2 cellular contexts compared by ENCODE assay signal in the genomic region with DNA sequence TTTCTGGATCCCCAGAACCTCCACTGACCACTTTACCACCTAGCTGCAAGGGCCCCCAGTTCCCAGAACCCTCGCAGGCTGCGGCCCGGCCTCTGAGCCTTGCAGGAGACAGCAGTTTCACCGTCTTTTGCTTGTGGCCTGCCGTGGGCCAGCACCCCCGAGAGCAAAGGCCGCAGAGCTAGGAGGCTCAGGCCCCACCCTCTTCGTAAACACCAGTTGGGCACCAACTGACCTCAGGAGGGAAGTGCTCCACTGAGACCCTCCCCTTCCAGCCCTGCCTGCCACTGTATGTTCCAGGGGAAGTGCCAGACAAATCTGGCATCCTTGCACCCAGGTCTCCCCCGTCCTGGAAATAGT.
TF ChIP-seq lines count a peak whose summit lies in the region.

No MANE protein-coding gene starts in this region.

TF ChIP-seq in IMR-90, 13 proteins besides CTCF, POLR2A, EP300 and RAD21:
- TF ChIP-seq BHLHE40 (IDR thresholded peaks at IDR 0.05; ENCODE audit: low read depth, low read length) (no peak), RCOR1 (IDR thresholded peaks at IDR 0.05; ENCODE audit: insufficient replicate concordance, low read length) (no peak), SMC3 (IDR thresholded peaks at IDR 0.05; ENCODE audit: low read depth, low read length) (no peak), CEBPB (IDR thresholded peaks at IDR 0.05; ENCODE audit: low read depth, low read length) (no peak), FOS (IDR thresholded peaks at IDR 0.05; ENCODE audit: low read depth, low read length) (no peak), MXI1 (IDR thresholded peaks at IDR 0.05; ENCODE audit: borderline replicate concordance, low read depth, low read length) (no peak), RFX5 (IDR thresholded peaks at IDR 0.05; ENCODE audit: low read depth, low read length) (no peak), CHD1 (IDR thresholded peaks at IDR 0.05; ENCODE audit: low read depth, low read length) (no peak), MAFK (IDR thresholded peaks at IDR 0.05; ENCODE audit: low read depth, low read length) (no peak)

TF ChIP-seq in endothelial cell of umbilical vein, 7 proteins besides CTCF, POLR2A, EP300 and RAD21:
- TF ChIP-seq EZH2 (IDR thresholded peaks at IDR 0.05; ENCODE audit: borderline replicate concordance, low read depth, low read length, severe bottlenecking): no peak
- TF ChIP-seq, protein P1, sequence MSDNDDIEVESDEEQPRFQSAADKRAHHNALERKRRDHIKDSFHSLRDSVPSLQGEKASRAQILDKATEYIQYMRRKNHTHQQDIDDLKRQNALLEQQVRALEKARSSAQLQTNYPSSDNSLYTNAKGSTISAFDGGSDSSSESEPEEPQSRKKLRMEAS (IDR thresholded peaks at IDR 0.05; ENCODE audit: insufficient read depth, insufficient read length): no peak
- no peak for TF ChIP-seq POLR2AphosphoS5 (IDR thresholded peaks at IDR 0.05; ENCODE audit: insufficient read depth, low read depth, low read length)
- no peak for TF ChIP-seq GATA2 (IDR thresholded peaks at IDR 0.05; ENCODE audit: insufficient read depth, insufficient read length, low read depth, low read length)
- no peak for TF ChIP-seq FOS (IDR thresholded peaks at IDR 0.05; ENCODE audit: borderline replicate concordance, insufficient read depth, low read length)
- TF ChIP-seq JUN (IDR thresholded peaks at IDR 0.05; ENCODE audit: borderline replicate concordance, insufficient read depth, insufficient read length, low read depth): no peak
- TF ChIP-seq MYC (IDR thresholded peaks at IDR 0.05; ENCODE audit: low read depth, low read length): no peak
TF ChIP-seq in endothelial cell of umbilical vein: peak in this region for 0.
